ENCODE assay signal across 8 cellular contexts in genomic region chr1:155273134-155273982, GRCh38. TPM values are rescaled to one million over a fixed set of nuclear protein-coding genes. Genes with fewer than 3 reads are reported as not detected.
A peak's percentile ranks its signal among the peaks of the same experiment; 100 is the strongest.
DNase-seq lines count a peak whose midpoint lies in the region; ATAC-seq and TF ChIP-seq lines count a peak whose summit lies in the region.

Gene CLK2, minus strand, starts transcription at chr1:155273504. Its CDS starts 2,527 bp downstream, at chr1:155270977.

- TF ChIP-seq CTCF in AG04449 (IDR thresholded peaks at IDR 0.05; ENCODE audit: insufficient read depth, low read length, missing control alignments) (no peak), WI38 (IDR thresholded peaks at IDR 0.05; ENCODE audit: low read depth, low read length) (no peak), mammary epithelial cell (conservative IDR thresholded peaks at IDR 0.05 in 1 of 2, IDR thresholded peaks at IDR 0.05 in 1 of 2; ENCODE audit: extremely low read depth in 1 of 2, insufficient read depth in 1 of 2, low read depth in 1 of 2, low read length in 2 of 2) (no peak), smooth muscle cell (IDR thresholded peaks at IDR 0.05; ENCODE audit: borderline replicate concordance, insufficient read depth, poor library complexity, severe bottlenecking) (no peak)

- H3K4me1 ChIP-seq in mammary epithelial cell (ENCODE audit: insufficient read depth, low read length), result peaks cover 17% of the 10 kb centered on the region
- H3K4me1 ChIP-seq in smooth muscle cell (ENCODE audit: low read depth), result peaks cover 13% of the 10 kb centered on the region

- peak within 1 kb of the TSS; percentile 85 for H3K4me2 ChIP-seq in mammary epithelial cell (ENCODE audit: insufficient read depth, low read depth, low read length)
- H3K4me2 ChIP-seq in smooth muscle cell, result peak within 1 kb of the TSS; percentile 97

- H3K9me3 ChIP-seq in mammary epithelial cell (replicated peaks; ENCODE audit: insufficient read depth, low read length), result no peaks in the 10 kb centered on the region
- H3K9me3 ChIP-seq in smooth muscle cell (replicated peaks; ENCODE audit: low read depth), result no peaks in the 10 kb centered on the region

- no peak for DNase-seq in AG04449 (ENCODE audit: low read depth, low spot score)
- peak; percentile 90 for DNase-seq in NCI-H226
- DNase-seq in mammary epithelial cell, result peak; percentile 93
- peak; percentile 96 for DNase-seq in iPS-NIHi11 (ENCODE audit: low spot score)
- peak; percentile 74 for DNase-seq in smooth muscle cell (lab: John Stamatoyannopoulos, UW; ENCODE audit: unreplicated experiment)

- BruUV-seq in mammary epithelial cell (replicated peaks; lab: Mats Ljungman, UMichigan), result no TSS peak

- peak within 1 kb of the TSS; percentile 31 for H3K27ac ChIP-seq in mammary epithelial cell (ENCODE audit: insufficient read depth, low read depth, low read length)
- H3K27ac ChIP-seq in smooth muscle cell (ENCODE audit: low read depth), result peak within 1 kb of the TSS; percentile 76

- POLR2A ChIA-PET in AG04449 (lab: Yijun Ruan, JAX), result interaction anchor here (0.6 to 2.0 kb wide), 7 partner anchors 10 to 51 kb away, joined by 3 to 13 read pairs (median 6); partner anchors contain the start of genes RUSC1 and SCAMP3

- H3K79me2 ChIP-seq in mammary epithelial cell (ENCODE audit: insufficient read depth, low read length) (peaks cover 43% of the 10 kb centered on the region), smooth muscle cell (ENCODE audit: low read depth) (peaks cover 29% of the 10 kb centered on the region)

- no peaks in the 10 kb centered on the region for H3K27me3 ChIP-seq in mammary epithelial cell (ENCODE audit: insufficient read depth, low read length)
- no peaks in the 10 kb centered on the region for H3K27me3 ChIP-seq in smooth muscle cell (ENCODE audit: low read depth)

- H3K36me3 ChIP-seq in mammary epithelial cell (ENCODE audit: insufficient read depth, low read length) (peaks cover 17% of the 10 kb centered on the region), smooth muscle cell (ENCODE audit: low read depth) (peaks cover 1% of the 10 kb centered on the region)

- peaks cover 9% of the 10 kb centered on the region for H3F3A ChIP-seq in smooth muscle cell (ENCODE audit: low read depth)

- dilution Hi-C loops in mammary epithelial cell (cut with HindIII; ENCODE audit: low sequenced_read_pairs), result no loop called here

- in situ Hi-C loops in mammary epithelial cell (cut with MboI; ENCODE audit: low sequenced_read_pairs in 2 of 2), result no loop called here

- CTCF ChIA-PET in AG04449 (lab: Yijun Ruan, JAX), result interaction anchor here (0.6 to 9.6 kb wide), 9 partner anchors 8 to 716 kb away, joined by 3 to 112 read pairs (median 3); partner anchors contain the start of genes ENTREP3 and KRTCAP2
- CTCF ChIA-PET in mammary epithelial cell (lab: Charles Lee; ENCODE audit: low non-redundant PET), result interaction anchor here (0.6 kb wide), 1 partner anchor 32 kb away, joined by 3 read pairs; no protein-coding TSS in a partner anchor

- ATAC-seq in GM18909 (IDR thresholded peaks at IDR 0.05; ENCODE audit: poor library complexity, unreplicated experiment) (peak; percentile 79), HG03175 (IDR thresholded peaks at IDR 0.05; ENCODE audit: unreplicated experiment) (peak; percentile 76)

- H2AFZ ChIP-seq in mammary epithelial cell (ENCODE audit: low read depth, low read length) (peak within 1 kb of the TSS; percentile 90), smooth muscle cell (ENCODE audit: low read depth) (peak within 1 kb of the TSS; percentile 77)

- H3K9ac ChIP-seq in mammary epithelial cell (ENCODE audit: insufficient read depth, low read length) (peak within 1 kb of the TSS; percentile 64), smooth muscle cell (ENCODE audit: low read depth) (peak within 1 kb of the TSS; percentile 88)

- WGBS in mammary epithelial cell (ENCODE audit: low coverage, missing lambda C conversion rate), result under 1% methylated on average over 15 of the region's 77 CpGs
- WGBS in smooth muscle cell (ENCODE audit: low lambda C conversion rate), result 2% methylated on average over 46 of the region's 77 CpGs

- peak within 1 kb of the TSS; percentile 80 for H3K4me3 ChIP-seq in AG04449 (ENCODE audit: low read depth, low read length)
- peak within 1 kb of the TSS; percentile 85 for H3K4me3 ChIP-seq in WI38 (ENCODE audit: low read depth, low read length)
- peak within 1 kb of the TSS; percentile 85 to 94 (median 93) for H3K4me3 ChIP-seq in mammary epithelial cell (replicated peaks in 1 of 3; ENCODE audit: insufficient read depth in 1 of 3, low read depth in 2 of 3, low read length in 3 of 3)
- H3K4me3 ChIP-seq in smooth muscle cell, result peak within 1 kb of the TSS; percentile 88

- intact Hi-C loops in mammary epithelial cell (cut with micrococcal nuclease), result no loop called here

- H4K20me1 ChIP-seq in mammary epithelial cell (ENCODE audit: insufficient read depth, low read length), result no peaks in the 10 kb centered on the region
- peaks cover 25% of the 10 kb centered on the region for H4K20me1 ChIP-seq in smooth muscle cell (ENCODE audit: low read depth)

RNA-seq across cellular contexts. Expression of gene CLK2, which starts in this region (rescaled TPM):
- total RNA-seq in mammary epithelial cell (10 to 100 TPM; 21.5 to 41.5 TPM), smooth muscle cell (23.6 and 25.5 TPM in 2 replicates)
- polyA plus RNA-seq in mammary epithelial cell (36.1 TPM), smooth muscle cell (23.5 and 32.2 TPM in 2 replicates)
- polyA minus RNA-seq in mammary epithelial cell, result 93.7 TPM
